8 cellular contexts compared by ENCODE assay signal in the genomic region with DNA sequence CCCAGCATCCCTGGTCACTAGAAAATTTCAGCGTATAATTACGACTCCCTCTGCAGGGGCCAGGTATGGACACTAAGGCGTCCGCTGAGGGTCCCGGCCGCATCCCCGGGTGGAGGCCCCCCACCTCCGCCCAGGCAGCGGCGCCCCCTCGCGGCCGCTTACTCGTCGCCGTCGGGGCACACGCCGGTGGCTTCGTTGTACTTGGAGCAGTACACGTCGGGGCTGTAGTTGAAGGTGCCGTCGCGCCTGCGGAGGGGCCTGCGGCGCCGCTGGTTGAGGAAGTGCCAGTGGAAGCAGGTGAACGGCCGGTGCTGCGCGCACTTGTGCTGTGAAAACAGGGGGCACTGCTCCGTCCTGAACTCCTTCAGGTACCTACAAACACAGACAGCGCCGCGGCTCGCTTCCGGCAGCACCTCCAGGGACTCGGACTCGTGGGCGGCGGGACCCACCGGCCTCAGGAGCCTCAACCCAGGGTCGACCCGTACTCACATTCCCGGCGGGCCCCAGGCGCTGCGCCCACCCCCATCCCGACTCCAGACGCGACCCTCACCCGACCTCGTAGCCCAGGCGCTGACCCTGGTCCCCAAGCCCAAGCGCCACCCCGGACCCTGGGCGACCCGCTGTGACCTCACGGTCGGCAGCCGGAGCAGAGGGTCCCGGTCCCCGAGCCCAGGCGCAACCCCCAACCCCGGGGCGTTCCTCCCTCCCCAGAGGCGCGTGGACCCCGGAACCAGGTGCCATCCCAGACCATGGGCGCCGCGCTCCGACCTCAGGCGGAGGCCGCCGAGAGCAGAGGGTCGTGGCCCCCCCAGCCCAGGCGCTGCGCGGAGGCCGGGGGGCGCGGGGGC. TPM values are rescaled to one million over a fixed set of nuclear protein-coding genes. Genes with fewer than 3 reads are reported as not detected.
A peak's percentile ranks its signal among the peaks of the same experiment; 100 is the strongest.
DNase-seq lines count a peak whose midpoint lies in the region; ATAC-seq, FAIRE-seq and TF ChIP-seq lines count a peak whose summit lies in the region.

No MANE protein-coding gene starts in this region.

- peak overlapping the region; percentile 39 for H2AFZ ChIP-seq in endothelial cell of umbilical vein (ENCODE audit: low read depth, low read length)

- BruUV-seq in endothelial cell of umbilical vein (replicated peaks; lab: Mats Ljungman, UMichigan) = no TSS peak

- no peak for FAIRE-seq in endothelial cell of umbilical vein (lab: Jason Lieb, UNC)

- CTCF ChIA-PET in endothelial cell of umbilical vein (lab: Charles Lee) = interaction anchor here (2.7 kb wide), 1 partner anchor 50 kb away, joined by 19 read pairs; no protein-coding TSS in a partner anchor

- dilution Hi-C loops in endothelial cell of umbilical vein (cut with MboI; ENCODE audit: extremely low pct_ligation_motif_present, low sequenced_read_pairs) = no loop called here

- H3K9me3 ChIP-seq in endothelial cell of umbilical vein (replicated peaks; ENCODE audit: control insufficient read depth, insufficient read depth, low read length) = no peaks in the 10 kb centered on the region
- H3K9me3 ChIP-seq in muscle layer of colon (ENCODE audit: low read length) = no peaks in the 10 kb centered on the region

- no peaks in the 10 kb centered on the region for H3K27me3 ChIP-seq in endothelial cell of umbilical vein (ENCODE audit: control insufficient read depth in 2 of 2, insufficient read depth in 2 of 2, low read length in 2 of 2)
- no peaks in the 10 kb centered on the region for H3K27me3 ChIP-seq in muscle layer of colon (ENCODE audit: control insufficient read depth in 1 of 2, insufficient read depth in 2 of 2, low read length in 2 of 2)

- TF ChIP-seq CTCF in endothelial cell of umbilical vein (IDR thresholded peaks at IDR 0.05; ENCODE audit: extremely low read depth in 1 of 2, insufficient read depth in 1 of 2, low read depth in 1 of 2, low read length in 2 of 2) = peak; percentile 71 to 78

- H3K9ac ChIP-seq in endothelial cell of umbilical vein (replicated peaks; ENCODE audit: extremely low read depth, insufficient read depth, low read length) = peak overlapping the region; percentile 78
- H3K9ac ChIP-seq in muscle layer of colon (ENCODE audit: low read length) = no peak overlapping the region

- H3K4me3 ChIP-seq in endothelial cell of umbilical vein (replicated peaks in 1 of 3; ENCODE audit: insufficient read depth in 1 of 3, low read depth in 1 of 3, low read length in 3 of 3) = peak overlapping the region; percentile 53 to 71 (median 66)
- H3K4me3 ChIP-seq in muscle layer of colon (ENCODE audit: low read depth in 1 of 2, low read length in 2 of 2) = peak overlapping the region; percentile 33 to 54

- H3K27ac ChIP-seq in endothelial cell of umbilical vein (ENCODE audit: insufficient read depth, low read depth, low read length) (peak overlapping the region; percentile 8), muscle layer of colon (ENCODE audit: low read depth, low read length) (peak overlapping the region; percentile 75)

- intact Hi-C loops in endothelial cell of umbilical vein (cut with micrococcal nuclease) = no loop called here

- peaks cover 7% of the 10 kb centered on the region for H3K79me2 ChIP-seq in endothelial cell of umbilical vein (ENCODE audit: control insufficient read depth, insufficient read depth, low read length)

- no peaks in the 10 kb centered on the region for H4K20me1 ChIP-seq in endothelial cell of umbilical vein (replicated peaks; ENCODE audit: control insufficient read depth, extremely low read depth, insufficient read depth, low read length)

- H3K36me3 ChIP-seq in endothelial cell of umbilical vein (ENCODE audit: control insufficient read depth in 2 of 2, extremely low read depth in 1 of 2, insufficient read depth in 2 of 2, low read length in 2 of 2) = no peaks in the 10 kb centered on the region
- H3K36me3 ChIP-seq in muscle layer of colon (ENCODE audit: insufficient read depth, low read length) = peaks cover 9% of the 10 kb centered on the region

- TF ChIP-seq POLR2A in endothelial cell of umbilical vein (IDR thresholded peaks at IDR 0.05; ENCODE audit: low read depth, low read length) = no peak

- H3K9me1 ChIP-seq in endothelial cell of umbilical vein (replicated peaks; ENCODE audit: control insufficient read depth, extremely low read depth, insufficient read depth, low read length) = no peaks in the 10 kb centered on the region

- peak overlapping the region; percentile 51 for H3K4me2 ChIP-seq in endothelial cell of umbilical vein (ENCODE audit: insufficient read depth, low read length)

- ATAC-seq in HG02571 (IDR thresholded peaks at IDR 0.05; ENCODE audit: unreplicated experiment) = peak; percentile 28
- ATAC-seq in stimulated activated naive CD8-positive, alpha-beta T cell treated with anti-CD3 and anti-CD28 coated beads, Interleukin-15, Interleukin-2, amounts not matched to agents 100 U/mL and 50 U/mL, for 24 hours = peak; percentile 74

- DNase-seq in ELF-1 (ENCODE audit: low read depth, low spot score) = peak; percentile 84
- peak; percentile 80 for DNase-seq in NCI-H69 (lab: John Stamatoyannopoulos, UW)
- peak; percentile 34 to 49 (median 38) for DNase-seq in activated CD8-positive, alpha-beta memory T cell treated with anti-CD3 and anti-CD28 coated beads for 48 hours (ENCODE audit: low read depth in 2 of 3, low spot score in 2 of 3)
- peak; percentile 54 for DNase-seq in endothelial cell of umbilical vein (ENCODE audit: low read depth, low spot score)
- peak; percentile 83 for DNase-seq in stimulated activated naive CD8-positive, alpha-beta T cell treated with anti-CD3 and anti-CD28 coated beads, Interleukin-15, Interleukin-2, amounts not matched to agents 100 U/mL and 50 U/mL, for 24 hours
- DNase-seq in pons (ENCODE audit: low spot score) = no peak

- peaks cover 3% of the 10 kb centered on the region for H3K4me1 ChIP-seq in endothelial cell of umbilical vein (ENCODE audit: control insufficient read depth, extremely low read depth, insufficient read depth, low read length)
- no peaks in the 10 kb centered on the region for H3K4me1 ChIP-seq in muscle layer of colon (ENCODE audit: insufficient read depth, low read length)

- POLR2A ChIA-PET in endothelial cell of umbilical vein (lab: Charles Lee) = no interaction called here

TF ChIP-seq in endothelial cell of umbilical vein, 7 proteins besides CTCF, POLR2A, EP300 and RAD21:
- TF ChIP-seq POLR2AphosphoS5 (IDR thresholded peaks at IDR 0.05; ENCODE audit: insufficient read depth, low read depth, low read length) (no peak), MAX (IDR thresholded peaks at IDR 0.05; ENCODE audit: insufficient read depth, insufficient read length) (no peak), JUN (IDR thresholded peaks at IDR 0.05; ENCODE audit: borderline replicate concordance, insufficient read depth, insufficient read length, low read depth) (no peak), FOS (IDR thresholded peaks at IDR 0.05; ENCODE audit: borderline replicate concordance, insufficient read depth, low read length) (no peak), EZH2 (IDR thresholded peaks at IDR 0.05; ENCODE audit: borderline replicate concordance, low read depth, low read length, severe bottlenecking) (no peak), MYC (IDR thresholded peaks at IDR 0.05; ENCODE audit: low read depth, low read length) (no peak), GATA2 (IDR thresholded peaks at IDR 0.05; ENCODE audit: insufficient read depth, insufficient read length, low read depth, low read length) (no peak)
TF ChIP-seq in endothelial cell of umbilical vein: peak in this region for 0.

RNA-seq across cellular contexts. Expression of gene UNKL, which starts 0.6 kb away (rescaled TPM):
- 32.8 and 33.0 TPM in 2 replicates for total RNA-seq in endothelial cell of umbilical vein
- polyA plus RNA-seq in endothelial cell of umbilical vein = 17.1 and 23.2 TPM in 2 replicates
- 8.8 and 12.4 TPM in 2 replicates for polyA plus RNA-seq in endothelial cell of umbilical vein (2011; cell fraction: cytosol; rRNA removed)
- 36.2 and 73.4 TPM in 2 replicates for polyA plus RNA-seq in endothelial cell of umbilical vein (2011; cell fraction: nucleus; rRNA removed)
- polyA plus RNA-seq in endothelial cell of umbilical vein (2012) = 9.9 and 13.5 TPM in 2 replicates
- 8.4 and 13.9 TPM in 2 replicates for polyA minus RNA-seq in endothelial cell of umbilical vein
- polyA minus RNA-seq in endothelial cell of umbilical vein (2011; cell fraction: cytosol; rRNA and poly(A)+ RNA removed) = 35.3 TPM
- 13.5 and 18.4 TPM in 2 replicates for polyA minus RNA-seq in endothelial cell of umbilical vein (2011; cell fraction: nucleus; rRNA and poly(A)+ RNA removed)

RNA-seq across cellular contexts. Expression of gene UQCC4, which starts 6.6 kb away (rescaled TPM):
- 13.4 and 15.1 TPM in 2 replicates for total RNA-seq in endothelial cell of umbilical vein
- polyA plus RNA-seq in endothelial cell of umbilical vein = 29.3 and 33.3 TPM in 2 replicates
- 24.0 and 25.1 TPM in 2 replicates for polyA plus RNA-seq in endothelial cell of umbilical vein (2011; cell fraction: cytosol; rRNA removed)
- polyA plus RNA-seq in endothelial cell of umbilical vein (2011; cell fraction: nucleus; rRNA removed) = 9.1 and 14.3 TPM in 2 replicates
- polyA plus RNA-seq in endothelial cell of umbilical vein (2012) = 16.5 and 17.9 TPM in 2 replicates
- 7.3 and 8.6 TPM in 2 replicates for polyA minus RNA-seq in endothelial cell of umbilical vein
- polyA minus RNA-seq in endothelial cell of umbilical vein (2011; cell fraction: cytosol; rRNA and poly(A)+ RNA removed) = 10.9 TPM
- polyA minus RNA-seq in endothelial cell of umbilical vein (2011; cell fraction: nucleus; rRNA and poly(A)+ RNA removed) = 2.7 and 6.7 TPM in 2 replicates

RNA-seq across cellular contexts. Expression of gene PERCC1, which starts 17.0 kb away (rescaled TPM):
- total RNA-seq in endothelial cell of umbilical vein = not detected in 2 replicates
- not detected in 2 replicates for polyA plus RNA-seq in endothelial cell of umbilical vein
- not detected in 2 replicates for polyA plus RNA-seq in endothelial cell of umbilical vein (2011; cell fraction: cytosol; rRNA removed)
- polyA plus RNA-seq in endothelial cell of umbilical vein (2011; cell fraction: nucleus; rRNA removed) = not detected in 2 replicates
- not detected in 2 replicates for polyA plus RNA-seq in endothelial cell of umbilical vein (2012)
- polyA minus RNA-seq in endothelial cell of umbilical vein = not detected in 2 replicates
- not detected for polyA minus RNA-seq in endothelial cell of umbilical vein (2011; cell fraction: cytosol; rRNA and poly(A)+ RNA removed)
- not detected in 2 replicates for polyA minus RNA-seq in endothelial cell of umbilical vein (2011; cell fraction: nucleus; rRNA and poly(A)+ RNA removed)

RNA-seq across cellular contexts. Expression of gene CCDC154, which starts 30.4 kb away (rescaled TPM):
- 0.25 and 0.75 TPM in 2 replicates for total RNA-seq in endothelial cell of umbilical vein
- 0.13 and 0.65 TPM in 2 replicates for polyA plus RNA-seq in endothelial cell of umbilical vein
- 0.13 TPM in 1 of 2 replicates, not detected in the other for polyA plus RNA-seq in endothelial cell of umbilical vein (2011; cell fraction: cytosol; rRNA removed)
- polyA plus RNA-seq in endothelial cell of umbilical vein (2011; cell fraction: nucleus; rRNA removed) = 1.7 and 2.5 TPM in 2 replicates
- 0.32 and 1.7 TPM in 2 replicates for polyA plus RNA-seq in endothelial cell of umbilical vein (2012)
- polyA minus RNA-seq in endothelial cell of umbilical vein = 1.4 TPM in 1 of 2 replicates, not detected in the other
- not detected for polyA minus RNA-seq in endothelial cell of umbilical vein (2011; cell fraction: cytosol; rRNA and poly(A)+ RNA removed)
- polyA minus RNA-seq in endothelial cell of umbilical vein (2011; cell fraction: nucleus; rRNA and poly(A)+ RNA removed) = 0.82 TPM in 1 of 2 replicates, not detected in the other
